1 cellular context compared by ENCODE assay signal in the genomic region with DNA sequence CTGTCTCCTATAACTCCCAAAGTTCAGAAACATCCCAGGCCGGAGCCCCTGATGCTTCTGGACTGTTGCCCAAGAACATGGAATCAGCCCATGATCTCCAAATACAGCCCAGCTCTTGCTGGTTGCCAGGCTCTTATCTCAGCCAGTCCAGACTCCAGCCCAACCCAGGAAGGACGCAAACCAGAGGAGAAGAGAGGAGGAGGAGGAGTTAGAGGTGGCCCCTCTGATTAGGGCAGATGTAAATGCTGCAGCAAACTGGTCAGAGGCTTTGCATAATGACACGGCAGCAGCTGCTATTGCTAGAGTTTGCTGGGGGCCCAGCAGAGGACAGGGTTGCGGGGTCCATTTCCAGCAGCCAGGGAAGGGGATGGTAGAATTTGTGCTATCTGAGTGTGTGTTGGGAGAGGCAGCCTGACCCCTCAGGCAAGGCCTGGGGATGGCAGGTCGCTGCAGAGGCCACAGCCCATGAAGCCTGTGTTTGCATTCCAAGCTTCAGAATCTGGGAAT.
TF ChIP-seq lines count a peak whose summit lies in the region.

No MANE protein-coding gene starts in this region.

TF ChIP-seq in K562, 482 proteins besides CTCF, POLR2A, EP300 and RAD21 (continues in another document):
- TF ChIP-seq SETDB1 (IDR thresholded peaks at IDR 0.05; ENCODE audit: low read length): no peak
- TF ChIP-seq, protein P1, sequence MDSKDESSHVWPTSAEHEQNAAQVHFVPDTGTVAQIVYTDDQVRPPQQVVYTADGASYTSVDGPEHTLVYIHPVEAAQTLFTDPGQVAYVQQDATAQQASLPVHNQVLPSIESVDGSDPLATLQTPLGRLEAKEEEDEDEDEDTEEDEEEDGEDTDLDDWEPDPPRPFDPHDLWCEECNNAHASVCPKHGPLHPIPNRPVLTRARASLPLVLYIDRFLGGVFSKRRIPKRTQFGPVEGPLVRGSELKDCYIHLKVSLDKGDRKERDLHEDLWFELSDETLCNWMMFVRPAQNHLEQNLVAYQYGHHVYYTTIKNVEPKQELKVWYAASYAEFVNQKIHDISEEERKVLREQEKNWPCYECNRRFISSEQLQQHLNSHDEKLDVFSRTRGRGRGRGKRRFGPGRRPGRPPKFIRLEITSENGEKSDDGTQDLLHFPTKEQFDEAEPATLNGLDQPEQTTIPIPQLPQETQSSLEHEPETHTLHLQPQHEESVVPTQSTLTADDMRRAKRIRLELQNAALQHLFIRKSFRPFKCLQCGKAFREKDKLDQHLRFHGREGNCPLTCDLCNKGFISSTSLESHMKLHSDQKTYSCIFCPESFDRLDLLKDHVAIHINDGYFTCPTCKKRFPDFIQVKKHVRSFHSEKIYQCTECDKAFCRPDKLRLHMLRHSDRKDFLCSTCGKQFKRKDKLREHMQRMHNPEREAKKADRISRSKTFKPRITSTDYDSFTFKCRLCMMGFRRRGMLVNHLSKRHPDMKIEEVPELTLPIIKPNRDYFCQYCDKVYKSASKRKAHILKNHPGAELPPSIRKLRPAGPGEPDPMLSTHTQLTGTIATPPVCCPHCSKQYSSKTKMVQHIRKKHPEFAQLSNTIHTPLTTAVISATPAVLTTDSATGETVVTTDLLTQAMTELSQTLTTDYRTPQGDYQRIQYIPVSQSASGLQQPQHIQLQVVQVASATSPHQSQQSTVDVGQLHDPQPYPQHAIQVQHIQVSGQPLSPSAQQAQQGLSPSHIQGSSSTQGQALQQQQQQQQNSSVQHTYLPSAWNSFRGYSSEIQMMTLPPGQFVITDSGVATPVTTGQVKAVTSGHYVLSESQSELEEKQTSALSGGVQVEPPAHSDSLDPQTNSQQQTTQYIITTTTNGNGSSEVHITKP (IDR thresholded peaks at IDR 0.05; ENCODE audit: partially characterized antibody): peak; percentile 60
- no peak for TF ChIP-seq CC2D1A (IDR thresholded peaks at IDR 0.05)
- TF ChIP-seq OTX1 (CRISPR knock-in tag; IDR thresholded peaks at IDR 0.05): 0 out of 2 replicates have a peak, but pooled peaks have one; percentile 29
- no peak for TF ChIP-seq ZNF174 (CRISPR knock-in tag; IDR thresholded peaks at IDR 0.05)
- no peak for TF ChIP-seq SMAD1 (IDR thresholded peaks at IDR 0.05; ENCODE audit: low read depth, low read length, partially characterized antibody)
- no peak for TF ChIP-seq ZNF3 (CRISPR knock-in tag; IDR thresholded peaks at IDR 0.05)
- no peak for TF ChIP-seq BDP1 (IDR thresholded peaks at IDR 0.05; ENCODE audit: insufficient read depth, insufficient read length)
- peak; percentile 54 for TF ChIP-seq ATF7 (IDR thresholded peaks at IDR 0.05)
- no peak for TF ChIP-seq SMARCB1 (IDR thresholded peaks at IDR 0.05; ENCODE audit: insufficient read length, low read depth)
- TF ChIP-seq KLF10 (CRISPR knock-in tag; IDR thresholded peaks at IDR 0.05): no peak
- TF ChIP-seq, protein P2, sequence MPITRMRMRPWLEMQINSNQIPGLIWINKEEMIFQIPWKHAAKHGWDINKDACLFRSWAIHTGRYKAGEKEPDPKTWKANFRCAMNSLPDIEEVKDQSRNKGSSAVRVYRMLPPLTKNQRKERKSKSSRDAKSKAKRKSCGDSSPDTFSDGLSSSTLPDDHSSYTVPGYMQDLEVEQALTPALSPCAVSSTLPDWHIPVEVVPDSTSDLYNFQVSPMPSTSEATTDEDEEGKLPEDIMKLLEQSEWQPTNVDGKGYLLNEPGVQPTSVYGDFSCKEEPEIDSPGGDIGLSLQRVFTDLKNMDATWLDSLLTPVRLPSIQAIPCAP (CRISPR knock-in tag; IDR thresholded peaks at IDR 0.05; ENCODE audit: borderline replicate concordance): no peak
- TF ChIP-seq PYGO2 (tag; IDR thresholded peaks at IDR 0.05): no peak
- TF ChIP-seq TBP (optimal IDR thresholded peaks at IDR 0.05; ENCODE audit: low read depth, low read length): peak; percentile 27
- TF ChIP-seq, protein P3, sequence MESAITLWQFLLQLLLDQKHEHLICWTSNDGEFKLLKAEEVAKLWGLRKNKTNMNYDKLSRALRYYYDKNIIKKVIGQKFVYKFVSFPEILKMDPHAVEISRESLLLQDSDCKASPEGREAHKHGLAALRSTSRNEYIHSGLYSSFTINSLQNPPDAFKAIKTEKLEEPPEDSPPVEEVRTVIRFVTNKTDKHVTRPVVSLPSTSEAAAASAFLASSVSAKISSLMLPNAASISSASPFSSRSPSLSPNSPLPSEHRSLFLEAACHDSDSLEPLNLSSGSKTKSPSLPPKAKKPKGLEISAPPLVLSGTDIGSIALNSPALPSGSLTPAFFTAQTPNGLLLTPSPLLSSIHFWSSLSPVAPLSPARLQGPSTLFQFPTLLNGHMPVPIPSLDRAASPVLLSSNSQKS (CRISPR knock-in tag; IDR thresholded peaks at IDR 0.05): no peak
- TF ChIP-seq, protein P4, sequence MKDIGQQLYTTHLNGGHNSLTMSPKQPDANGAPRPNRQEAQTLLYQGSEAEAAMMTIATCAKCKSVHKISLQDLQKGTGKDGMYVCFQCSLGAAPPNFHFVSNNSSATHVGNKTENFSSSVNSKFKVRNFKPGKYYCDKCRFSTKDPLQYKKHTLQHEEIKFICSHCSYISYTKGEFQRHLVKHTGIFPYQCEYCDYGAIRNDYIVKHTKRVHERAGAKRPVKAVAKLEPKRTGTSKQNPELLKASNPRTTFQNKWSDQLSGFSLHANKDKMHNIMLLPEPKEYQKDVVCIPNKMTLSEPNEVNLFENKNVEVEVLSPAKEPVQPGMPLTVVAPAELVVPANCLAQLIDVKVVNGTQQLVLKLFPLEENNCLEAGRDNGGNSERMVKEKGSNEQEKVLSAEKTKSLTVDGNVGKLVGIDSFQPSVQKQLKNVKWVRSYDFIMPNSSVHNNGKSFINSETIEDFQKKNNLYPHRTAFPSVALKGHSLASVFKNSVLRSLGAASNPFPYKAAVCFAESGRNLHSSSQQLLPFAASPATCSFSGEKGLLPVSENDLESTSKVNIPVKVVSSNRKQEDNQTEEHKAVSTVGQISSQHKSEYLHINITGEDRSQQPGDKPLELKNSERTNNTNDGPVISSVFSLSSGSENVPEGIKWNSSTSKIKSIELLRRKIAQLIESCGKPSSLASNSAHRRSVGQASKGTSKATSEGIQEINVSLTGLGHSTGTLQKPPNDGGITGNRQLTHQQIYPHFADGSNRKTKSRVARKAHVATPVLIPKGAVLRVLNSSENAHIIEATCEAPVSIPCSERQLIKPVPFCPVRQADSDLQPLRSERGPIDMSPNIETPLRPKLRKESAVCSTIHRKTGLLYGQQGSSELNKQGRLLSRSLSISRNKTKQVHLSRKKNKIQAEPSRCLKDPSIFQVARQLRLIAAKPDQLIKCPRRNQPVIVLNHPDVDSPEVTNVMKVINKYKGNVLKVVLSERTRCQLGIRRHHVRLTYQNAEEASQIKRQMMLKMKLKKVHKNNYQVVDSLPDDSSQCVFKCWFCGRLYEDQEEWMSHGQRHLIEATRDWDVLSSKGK (CRISPR knock-in tag; IDR thresholded peaks at IDR 0.05): no peak
- TF ChIP-seq MYNN (IDR thresholded peaks at IDR 0.05): peak; percentile 59
- no peak for TF ChIP-seq MYNN (CRISPR knock-in tag; IDR thresholded peaks at IDR 0.05)
- TF ChIP-seq SMAD4 (CRISPR knock-in tag; conservative IDR thresholded peaks at IDR 0.05): 0 out of 2 replicates have a peak, but pooled peaks have one; percentile 24
- TF ChIP-seq HDAC3 (IDR thresholded peaks at IDR 0.05; ENCODE audit: borderline replicate concordance, partially characterized antibody): peak; percentile 48
- TF ChIP-seq FOXK2 (conservative IDR thresholded peaks at IDR 0.05 in 1 of 2, IDR thresholded peaks at IDR 0.05 in 1 of 2; ENCODE audit: low read depth in 2 of 2): 0 out of 4 replicates have a peak, but pooled peaks of 1 of the 2 experiments have one; percentile 18
- TF ChIP-seq SNIP1 (IDR thresholded peaks at IDR 0.05; ENCODE audit: low read depth): no peak
- no peak for TF ChIP-seq ZNF436 (CRISPR knock-in tag; IDR thresholded peaks at IDR 0.05)
- no peak for TF ChIP-seq ZNF165 (CRISPR knock-in tag; IDR thresholded peaks at IDR 0.05; ENCODE audit: borderline replicate concordance)
- peak in 1 of 2 experiments; percentile 25; a peak in 2 of 4 replicates for TF ChIP-seq KDM1A (IDR thresholded peaks at IDR 0.05)
- 0 out of 2 replicates have a peak, but pooled peaks have one; percentile 57 for TF ChIP-seq SMARCC2 (IDR thresholded peaks at IDR 0.05; ENCODE audit: low read depth)
- no peak for TF ChIP-seq ATF1 (CRISPR knock-in tag; IDR thresholded peaks at IDR 0.05)
- TF ChIP-seq ATF1 (tag; IDR thresholded peaks at IDR 0.05): peak; percentile 56
- TF ChIP-seq TCF7L2 (IDR thresholded peaks at IDR 0.05; ENCODE audit: low read depth, low read length): no peak
- peak; percentile 86 for TF ChIP-seq SMARCA4 (IDR thresholded peaks at IDR 0.05)
- TF ChIP-seq NFIC (IDR thresholded peaks at IDR 0.05): peak; percentile 93
- no peak for TF ChIP-seq POLR2H (tag; IDR thresholded peaks at IDR 0.05; ENCODE audit: low read depth)
- TF ChIP-seq CBX8 (IDR thresholded peaks at IDR 0.05; ENCODE audit: borderline replicate concordance, extremely low read depth, low read depth, low read length, poor library complexity, severe bottlenecking): no peak
- no peak for TF ChIP-seq NFE2L1 (tag; IDR thresholded peaks at IDR 0.05; ENCODE audit: borderline replicate concordance, low read depth)
- TF ChIP-seq HDAC2 (IDR thresholded peaks at IDR 0.05): peak; percentile 45; the same call in 1 of the 2 replicates
- TF ChIP-seq SRF (CRISPR knock-in tag; IDR thresholded peaks at IDR 0.05): 0 out of 4 replicates have a peak, but pooled peaks of 1 of the 2 experiments have one; percentile 18
- TF ChIP-seq, protein P5, sequence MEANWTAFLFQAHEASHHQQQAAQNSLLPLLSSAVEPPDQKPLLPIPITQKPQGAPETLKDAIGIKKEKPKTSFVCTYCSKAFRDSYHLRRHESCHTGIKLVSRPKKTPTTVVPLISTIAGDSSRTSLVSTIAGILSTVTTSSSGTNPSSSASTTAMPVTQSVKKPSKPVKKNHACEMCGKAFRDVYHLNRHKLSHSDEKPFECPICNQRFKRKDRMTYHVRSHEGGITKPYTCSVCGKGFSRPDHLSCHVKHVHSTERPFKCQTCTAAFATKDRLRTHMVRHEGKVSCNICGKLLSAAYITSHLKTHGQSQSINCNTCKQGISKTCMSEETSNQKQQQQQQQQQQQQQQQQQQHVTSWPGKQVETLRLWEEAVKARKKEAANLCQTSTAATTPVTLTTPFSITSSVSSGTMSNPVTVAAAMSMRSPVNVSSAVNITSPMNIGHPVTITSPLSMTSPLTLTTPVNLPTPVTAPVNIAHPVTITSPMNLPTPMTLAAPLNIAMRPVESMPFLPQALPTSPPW (CRISPR knock-in tag; IDR thresholded peaks at IDR 0.05): peak; percentile 57
- peak; percentile 19; the same call in 1 of the 2 replicates for TF ChIP-seq TOE1 (IDR thresholded peaks at IDR 0.05; ENCODE audit: borderline replicate concordance)
- no peak for TF ChIP-seq TOE1 (CRISPR knock-in tag; IDR thresholded peaks at IDR 0.05; ENCODE audit: borderline replicate concordance, low read depth)
- TF ChIP-seq DACH1 (IDR thresholded peaks at IDR 0.05; ENCODE audit: partially characterized antibody): no peak
- no peak for TF ChIP-seq CEBPG (CRISPR knock-in tag; IDR thresholded peaks at IDR 0.05)
- peak in 1 of 2 experiments; percentile 53; a peak in 2 of 4 replicates for TF ChIP-seq CEBPG (tag; conservative IDR thresholded peaks at IDR 0.05 in 1 of 2, IDR thresholded peaks at IDR 0.05 in 1 of 2)
- no peak for TF ChIP-seq ZC3H4 (CRISPR knock-in tag; IDR thresholded peaks at IDR 0.05; ENCODE audit: borderline replicate concordance)
- peak; percentile 82 for TF ChIP-seq SMARCE1 (IDR thresholded peaks at IDR 0.05)
- peak; percentile 43 for TF ChIP-seq CCNT2 (IDR thresholded peaks at IDR 0.05; ENCODE audit: borderline replicate concordance, extremely low read depth, insufficient read length, low read depth, low read length)
- TF ChIP-seq ZNF311 (CRISPR knock-in tag; IDR thresholded peaks at IDR 0.05): no peak
- TF ChIP-seq EP400 (IDR thresholded peaks at IDR 0.05): no peak
- TF ChIP-seq ARID2 (IDR thresholded peaks at IDR 0.05): no peak
- peak; percentile 77 for TF ChIP-seq CEBPB (tag; IDR thresholded peaks at IDR 0.05)
- peak; percentile 55 for TF ChIP-seq CREB1 (IDR thresholded peaks at IDR 0.05)
- no peak for TF ChIP-seq CREB1 (CRISPR knock-in tag; IDR thresholded peaks at IDR 0.05)
- TF ChIP-seq ZNF197 (CRISPR knock-in tag; IDR thresholded peaks at IDR 0.05; ENCODE audit: low read depth): no peak
- TF ChIP-seq E2F3 (CRISPR knock-in tag; IDR thresholded peaks at IDR 0.05): no peak
- peak; percentile 88 for TF ChIP-seq NCOR1 (IDR thresholded peaks at IDR 0.05)
- 0 out of 2 replicates have a peak, but pooled peaks have one; percentile 34 for TF ChIP-seq CXXC5 (CRISPR knock-in tag; IDR thresholded peaks at IDR 0.05)
- TF ChIP-seq ZBED1 (IDR thresholded peaks at IDR 0.05): no peak
- no peak for TF ChIP-seq MECOM (CRISPR knock-in tag; IDR thresholded peaks at IDR 0.05)
- no peak for TF ChIP-seq MCM2 (IDR thresholded peaks at IDR 0.05; ENCODE audit: low read depth)
- TF ChIP-seq CHCHD3 (CRISPR knock-in tag; IDR thresholded peaks at IDR 0.05): no peak
- no peak for TF ChIP-seq ZSCAN29 (IDR thresholded peaks at IDR 0.05)
- TF ChIP-seq, protein P6, sequence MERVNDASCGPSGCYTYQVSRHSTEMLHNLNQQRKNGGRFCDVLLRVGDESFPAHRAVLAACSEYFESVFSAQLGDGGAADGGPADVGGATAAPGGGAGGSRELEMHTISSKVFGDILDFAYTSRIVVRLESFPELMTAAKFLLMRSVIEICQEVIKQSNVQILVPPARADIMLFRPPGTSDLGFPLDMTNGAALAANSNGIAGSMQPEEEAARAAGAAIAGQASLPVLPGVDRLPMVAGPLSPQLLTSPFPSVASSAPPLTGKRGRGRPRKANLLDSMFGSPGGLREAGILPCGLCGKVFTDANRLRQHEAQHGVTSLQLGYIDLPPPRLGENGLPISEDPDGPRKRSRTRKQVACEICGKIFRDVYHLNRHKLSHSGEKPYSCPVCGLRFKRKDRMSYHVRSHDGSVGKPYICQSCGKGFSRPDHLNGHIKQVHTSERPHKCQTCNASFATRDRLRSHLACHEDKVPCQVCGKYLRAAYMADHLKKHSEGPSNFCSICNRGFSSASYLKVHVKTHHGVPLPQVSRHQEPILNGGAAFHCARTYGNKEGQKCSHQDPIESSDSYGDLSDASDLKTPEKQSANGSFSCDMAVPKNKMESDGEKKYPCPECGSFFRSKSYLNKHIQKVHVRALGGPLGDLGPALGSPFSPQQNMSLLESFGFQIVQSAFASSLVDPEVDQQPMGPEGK (CRISPR knock-in tag; IDR thresholded peaks at IDR 0.05; ENCODE audit: borderline replicate concordance): no peak
- TF ChIP-seq BACH1 (tag; IDR thresholded peaks at IDR 0.05): no peak
- peak; percentile 91 for TF ChIP-seq ARID1B (IDR thresholded peaks at IDR 0.05)
- TF ChIP-seq U2AF1 (optimal IDR thresholded peaks at IDR 0.05; ENCODE audit: low read depth, low read length): no peak
- TF ChIP-seq PHF8 (IDR thresholded peaks at IDR 0.05; ENCODE audit: borderline replicate concordance, low read length): peak; percentile 26; the same call in 1 of the 2 replicates
- no peak for TF ChIP-seq ZNF57 (CRISPR knock-in tag; IDR thresholded peaks at IDR 0.05)
- peak; percentile 66; the same call in 1 of the 2 replicates for TF ChIP-seq JUND (IDR thresholded peaks at IDR 0.05; ENCODE audit: borderline replicate concordance, low read depth, low read length)
- TF ChIP-seq JUND (tag; IDR thresholded peaks at IDR 0.05; ENCODE audit: borderline replicate concordance, low read depth, low read length): peak; percentile 24; the same call in 1 of the 3 replicates
- TF ChIP-seq SP1 (CRISPR knock-in tag; IDR thresholded peaks at IDR 0.05): peak; percentile 29; the same call in 1 of the 2 replicates
- peak; percentile 47; the same call in 1 of the 2 replicates for TF ChIP-seq RBFOX2 (IDR thresholded peaks at IDR 0.05; ENCODE audit: low read depth, low read length)
- TF ChIP-seq SP2 (IDR thresholded peaks at IDR 0.05; ENCODE audit: extremely low read depth, low read depth, low read length, poor library complexity, severe bottlenecking): no peak
